ENCODE assay signal across 11 cellular contexts in genomic region chr2:20641123-20641985, GRCh38. TPM values are rescaled to one million over a fixed set of nuclear protein-coding genes. Genes with fewer than 3 reads are reported as not detected.
DNase-seq lines count a peak whose midpoint lies in the region; ATAC-seq, FAIRE-seq and TF ChIP-seq lines count a peak whose summit lies in the region.
"Had no signal": no experiment of that assay in that cellular context is flagged by ENCODE, and none has a peak within 500 bp of the region (broad histone marks: within the 10 kb centered on the region; RNA-seq: fewer than 3 reads in every experiment).

No MANE protein-coding gene starts in this region.

- no peaks in the 10 kb centered on the region for H3K79me2 ChIP-seq in H1 (ENCODE audit: control insufficient read depth in 1 of 2, insufficient read depth in 2 of 2, low read length in 2 of 2)

- no peak overlapping the region for H4K8ac ChIP-seq in H1 (ENCODE audit: extremely low read depth, insufficient read depth, low read length)

- no peaks in the 10 kb centered on the region for H3K23me2 ChIP-seq in H1 (ENCODE audit: low read depth, low read length)

- TF ChIP-seq EP300 in H1 (IDR thresholded peaks at IDR 0.05; ENCODE audit: borderline replicate concordance in 1 of 2, low read depth in 2 of 2, low read length in 2 of 2): no peak
- peak; percentile 93 for TF ChIP-seq EP300 in transverse colon (IDR thresholded peaks at IDR 0.05; ENCODE audit: low read depth)
- TF ChIP-seq EP300 in upper lobe of left lung (IDR thresholded peaks at IDR 0.05): no peak

- no peaks in the 10 kb centered on the region for H3K4me1 ChIP-seq in H1 (replicated peaks in 1 of 4; ENCODE audit: control insufficient read depth in 3 of 4, insufficient read depth in 4 of 4, low read length in 3 of 4)
- H3K4me1 ChIP-seq in transverse colon: peaks cover 4 to 16% (median 10%) of the 10 kb centered on the region in 4 donors
- peaks cover 2 to 11% (median 8%) of the 10 kb centered on the region in 4 donors for H3K4me1 ChIP-seq in upper lobe of left lung

- POLR2A ChIA-PET in H1 (lab: Charles Lee; ENCODE audit: partially characterized antibody): interaction anchor here (1.7 kb wide), 1 partner anchor 194 kb away, joined by 15 read pairs; the partner anchor contains the start of gene RHOB

- ATAC-seq in left colon (peak; percentile 4), upper lobe of left lung (ENCODE audit: low FRiP score in 2 of 2) (no peak), GM21390 (IDR thresholded peaks at IDR 0.05; ENCODE audit: unreplicated experiment) (no peak)

- H3K79me1 ChIP-seq in H1 (ENCODE audit: low read depth, low read length): no peaks in the 10 kb centered on the region; the same call in 1 of the 2 replicates

- TF ChIP-seq CTCF in H1 (IDR thresholded peaks at IDR 0.05; ENCODE audit: control extremely low read depth in 1 of 3, insufficient read depth in 1 of 3, low read depth in 1 of 3, low read length in 3 of 3): no peak
- TF ChIP-seq CTCF in transverse colon (IDR thresholded peaks at IDR 0.05): no peak
- TF ChIP-seq CTCF in upper lobe of left lung (IDR thresholded peaks at IDR 0.05): no peak

- H3K4me2 ChIP-seq in H1 (ENCODE audit: insufficient read depth in 1 of 2, low read depth in 2 of 2, low read length in 2 of 2): no peak overlapping the region

- H3K56ac ChIP-seq in H1 (replicated peaks; ENCODE audit: insufficient read length, low read depth, low read length): no peak overlapping the region

- peak; percentile 80 for DNase-seq in RCC 7860 (ENCODE audit: low spot score)
- no peak for DNase-seq in H1 (ENCODE audit: low read depth in 1 of 2, low spot score in 2 of 2)
- peak in 1 of 2 donors; percentile 57 for DNase-seq in left colon
- DNase-seq in transverse colon: peak; percentile 31
- no peak for DNase-seq in upper lobe of left lung
- no peak for DNase-seq in activated gamma-delta T cell (lab: John Stamatoyannopoulos, UW)
- no peak for DNase-seq in KBM-7

- H2BK5ac ChIP-seq in H1 (ENCODE audit: low read depth, low read length): no peak overlapping the region

- no peak overlapping the region for H2BK20ac ChIP-seq in H1 (ENCODE audit: low read length)

- H3K4ac ChIP-seq in H1 (replicated peaks; ENCODE audit: insufficient read length, low read depth, low read length): no peak overlapping the region

- intact Hi-C loops in left colon (cut with DNase I, micrococcal nuclease) (loop anchor here in 1 of 2 donors (10.0 kb wide), 1 partner anchor 197 kb away; the partner anchor contains the start of gene RHOB), transverse colon (cut with DNase I; ENCODE audit: low total_unique reads) (loop anchor here (5.0 kb wide), 1 partner anchor 264 kb away; no protein-coding TSS in a partner anchor)

- no peak overlapping the region for H3K14ac ChIP-seq in H1 (ENCODE audit: insufficient read length)

- in situ Hi-C loops in transverse colon (cut with MboI; ENCODE audit: low pct_ligation_motif_present in 1 of 4, low pct_unique_long_range_greater_than_20kb in 1 of 4, low sequenced_read_pairs in 3 of 4): loop anchor here in 3 of 4 donors (10.0 to 25.0 kb wide), 4 partner anchors 204 to 754 kb away; partner anchors contain the start of gene RHOB (in 1 of the 3)
- in situ Hi-C loops in KBM-7 (cut with MboI; ENCODE audit: low pct_unique_long_range_greater_than_20kb, low sequenced_read_pairs): loop anchor here (25.0 kb wide), 1 partner anchor 529 kb away; no protein-coding TSS in a partner anchor

- H3K9ac ChIP-seq in H1 (replicated peaks in 1 of 4; ENCODE audit: extremely low read depth in 1 of 4, low read depth in 3 of 4, low read length in 3 of 4): no peak overlapping the region; a peak in 1 of 7 replicates

- H2BK120ac ChIP-seq in H1 (replicated peaks; ENCODE audit: low read depth, low read length): no peak overlapping the region

- no peak for TF ChIP-seq POLR2A in H1 (IDR thresholded peaks at IDR 0.05; ENCODE audit: control extremely low read depth in 1 of 2, low read depth in 2 of 2, low read length in 2 of 2)
- no peak for TF ChIP-seq POLR2A in transverse colon (IDR thresholded peaks at IDR 0.05)
- TF ChIP-seq POLR2A in upper lobe of left lung (IDR thresholded peaks at IDR 0.05): no peak

- no peak overlapping the region for H2AK5ac ChIP-seq in H1 (ENCODE audit: low read depth, low read length)

- H3K36me3 ChIP-seq in H1 (ENCODE audit: control insufficient read depth in 2 of 4, insufficient read depth in 4 of 4, low read length in 3 of 4): no peaks in the 10 kb centered on the region
- no peaks in the 10 kb centered on the region for H3K36me3 ChIP-seq in transverse colon
- H3K36me3 ChIP-seq in upper lobe of left lung: peaks cover 9 to 85% (median 65%) of the 10 kb centered on the region in 4 donors

- peak overlapping the region; percentile 4; the same call in 1 of the 2 replicates for H2BK12ac ChIP-seq in H1 (ENCODE audit: low read depth, low read length)

- 90% methylated on average over 23 of the region's 23 CpGs; no CpG with 5 or more reads in 1 of the 2 experiments for WGBS in H1 (ENCODE audit: extremely low coverage in 1 of 2, insufficient coverage in 1 of 2, insufficient read length in 1 of 2, insufficient replicate concordance in 2 of 2, low coverage in 1 of 2, low lambda C conversion rate in 2 of 2, missing lambda C conversion rate in 1 of 2), 2 experiments
- 79% methylated on average over 21 of the region's 23 CpGs; no CpG with 5 or more reads in 1 of the 2 donors for WGBS in transverse colon (ENCODE audit: low coverage in 1 of 2), 2 donors
- 90 to 91% methylated on average over 12 to 23 of the region's 23 CpGs for WGBS in upper lobe of left lung, 2 donors

- H3K18ac ChIP-seq in H1 (ENCODE audit: extremely low read depth, low read length): no peak overlapping the region

- H2AFZ ChIP-seq in H1 (ENCODE audit: low read length): no peak overlapping the region

- CTCF ChIA-PET in H1 (lab: Charles Lee; ENCODE audit: partially characterized antibody): interaction anchor here (0.7 to 17.7 kb wide), 30 partner anchors 7 to 539 kb away, joined by 3 to 367 read pairs (median 8); partner anchors contain the start of genes HS1BP3 and RHOB

- H3K9me3 ChIP-seq in H1 (ENCODE audit: insufficient read depth in 2 of 2, low read depth in 1 of 2, low read length in 1 of 2): no peaks in the 10 kb centered on the region
- no peaks in the 10 kb centered on the region for H3K9me3 ChIP-seq in transverse colon
- H3K9me3 ChIP-seq in upper lobe of left lung: no peaks in the 10 kb centered on the region
- H3K9me3 ChIP-seq: lower lobe of right lung had no signal

- H3K23ac ChIP-seq in H1 (ENCODE audit: insufficient read length): no peak overlapping the region

- no peak for TF ChIP-seq RAD21 in H1 (IDR thresholded peaks at IDR 0.05 in 1 of 2, conservative IDR thresholded peaks at IDR 0.05 in 1 of 2; ENCODE audit: low read depth in 2 of 2, low read length in 2 of 2)

- no peak overlapping the region for H4K91ac ChIP-seq in H1 (replicated peaks; ENCODE audit: insufficient read length, low read length)

- peaks cover 0 to 3% of the 10 kb centered on the region in 2 experiments for H4K20me1 ChIP-seq in H1 (replicated peaks in 1 of 2; ENCODE audit: control insufficient read depth in 1 of 2, insufficient read depth in 2 of 2, low read length in 2 of 2)

- no peak overlapping the region for H4K5ac ChIP-seq in H1 (ENCODE audit: insufficient read length, low read depth, low read length)

- FAIRE-seq in RCC 7860 (lab: Jason Lieb, UNC) (peak; percentile 42), H1 (lab: Jason Lieb, UNC) (no peak)

- no peak overlapping the region for H3K4me3 ChIP-seq in H1 (ENCODE audit: extremely low read depth in 1 of 4, insufficient read depth in 2 of 4, low read depth in 3 of 4, low read length in 4 of 4)
- no peak overlapping the region for H3K4me3 ChIP-seq in transverse colon
- no peak overlapping the region for H3K4me3 ChIP-seq in upper lobe of left lung
- H3K4me3 ChIP-seq: lower lobe of right lung had no signal

- H3K27me3 ChIP-seq in H1 (replicated peaks in 1 of 4; ENCODE audit: control insufficient read depth in 3 of 4, extremely low read depth in 1 of 4, insufficient read depth in 3 of 4, low read length in 3 of 4): no peaks in the 10 kb centered on the region
- H3K27me3 ChIP-seq in transverse colon: no peaks in the 10 kb centered on the region
- H3K27me3 ChIP-seq in upper lobe of left lung: no peaks in the 10 kb centered on the region

- no peak overlapping the region for H2BK15ac ChIP-seq in H1 (ENCODE audit: low read length)

- no peak overlapping the region for H3K27ac ChIP-seq in H1 (ENCODE audit: low read depth, low read length)
- H3K27ac ChIP-seq in transverse colon: peak overlapping the region; percentile 64 to 88 (median 85)
- peak overlapping the region in 1 of 4 donors; percentile 45 for H3K27ac ChIP-seq in upper lobe of left lung
- H3K27ac ChIP-seq: epithelial cell of prostate had no signal

TF ChIP-seq in H1, 55 proteins besides CTCF, POLR2A, EP300 and RAD21 (continues in another document):
- TF ChIP-seq HDAC2 (IDR thresholded peaks at IDR 0.05; ENCODE audit: borderline replicate concordance in 1 of 2, low read depth in 2 of 2, low read length in 2 of 2) (no peak), CEBPB (IDR thresholded peaks at IDR 0.05; ENCODE audit: low read depth, low read length) (no peak), SIRT6 (IDR thresholded peaks at IDR 0.05; ENCODE audit: low read length) (no peak)

RNA-seq across cellular contexts. Expression of gene HS1BP3, which starts 9.5 kb away (rescaled TPM):
- total RNA-seq in H1 (2021; fragmentation: NEBNext Ultra II Directional; extraction: Animal tissue kit (Norgen Biotek cat#: 25700)): 11.1 and 11.2 TPM in 2 replicates
- 11.3 and 16.1 TPM in 2 replicates for polyA plus RNA-seq in H1 (2011; rRNA removed)
- 11.0 TPM for polyA plus RNA-seq in H1 (2011; cell fraction: cytosol; rRNA removed)
- 19.6 TPM for polyA plus RNA-seq in H1 (2011; cell fraction: nucleus; rRNA removed)
- polyA plus RNA-seq in H1 (2012, experiment 1 of 2): 9.2 to 14.1 TPM (median 13.6 TPM) in 4 replicates
- 16.1 TPM for polyA plus RNA-seq in H1 (2012, experiment 2 of 2)
- 8.8 TPM for polyA plus RNA-seq in H1 (2013, experiment 1 of 2)
- polyA plus RNA-seq in H1 (2013, experiment 2 of 2): 7.7 TPM
- 9.0 and 12.8 TPM in 2 replicates for polyA minus RNA-seq in H1 (2011; rRNA and poly(A)+ RNA removed)
- 4.8 TPM for polyA minus RNA-seq in H1 (2011; cell fraction: cytosol; rRNA and poly(A)+ RNA removed)
- 22.9 TPM for polyA minus RNA-seq in H1 (2011; cell fraction: nucleus; rRNA and poly(A)+ RNA removed)
- total RNA-seq in left colon (10 to 100 TPM; 26.9 to 33.5 TPM), transverse colon (10 to 100 TPM; 29.5 to 44.2 (median 33.1) TPM), upper lobe of left lung (10 to 100 TPM; 41.0 to 45.8 (median 42.7) TPM)

RNA-seq across cellular contexts. Expression of gene GDF7, which starts 25.6 kb away (rescaled TPM):
- total RNA-seq in H1 (2021; fragmentation: NEBNext Ultra II Directional; extraction: Animal tissue kit (Norgen Biotek cat#: 25700)): 0.04 and 0.06 TPM in 2 replicates
- polyA plus RNA-seq in H1 (2011; rRNA removed): 0.06 and 0.13 TPM in 2 replicates
- 0.16 TPM for polyA plus RNA-seq in H1 (2011; cell fraction: cytosol; rRNA removed)
- 0.34 TPM for polyA plus RNA-seq in H1 (2011; cell fraction: nucleus; rRNA removed)
- 0.20 to 0.34 TPM (median 0.27 TPM) in 4 replicates for polyA plus RNA-seq in H1 (2012, experiment 1 of 2)
- 0.07 TPM for polyA plus RNA-seq in H1 (2012, experiment 2 of 2)
- polyA plus RNA-seq in H1 (2013, experiment 1 of 2): 0.04 TPM
- polyA plus RNA-seq in H1 (2013, experiment 2 of 2): 0.04 TPM
- 0.09 and 0.22 TPM in 2 replicates for polyA minus RNA-seq in H1 (2011; rRNA and poly(A)+ RNA removed)
- polyA minus RNA-seq in H1 (2011; cell fraction: cytosol; rRNA and poly(A)+ RNA removed): 0.29 TPM
- 0.30 TPM for polyA minus RNA-seq in H1 (2011; cell fraction: nucleus; rRNA and poly(A)+ RNA removed)
- total RNA-seq in left colon: under 1 TPM; 0.18 to 0.25 TPM
- total RNA-seq in transverse colon: 1 to 10 TPM in 1 of 4 donors, under 1 TPM in 3; 0.20 to 1.1 (median 0.58) TPM
- 1 to 10 TPM in 1 of 6 donors, under 1 TPM in 5; under 0.01 to 1.8 (median 0.44) TPM for total RNA-seq in upper lobe of left lung
- total RNA-seq: Calu3 had no signal

Comparison
In these comparisons a context has a peak if more than half of its experiments do, and no peak if none do; other contexts are left out.
1. DNase-seq: peak in RCC 7860 (single experiment) and transverse colon (single experiment); none in H1 (0 of 2), upper lobe of left lung (0 of 2), activated gamma-delta T cell (single experiment) and KBM-7 (single experiment).